Comparison of ENCODE assay signal across 15 cellular contexts in genomic region chr20:2809690-2810089, GRCh38.
A peak's percentile ranks its signal among the peaks of the same experiment; 100 is the strongest.
DNase-seq lines count a peak whose midpoint lies in the region; TF ChIP-seq lines count a peak whose summit lies in the region.
"Had no signal": no experiment of that assay in that cellular context is flagged by ENCODE, and none has a peak within 500 bp of the region (broad histone marks: within the 10 kb centered on the region; RNA-seq: fewer than 3 reads in every experiment).

No MANE protein-coding gene starts in this region.

- peak; percentile 35 for DNase-seq in activated CD8-positive, alpha-beta memory T cell treated with anti-CD3 and anti-CD28 coated beads, Interleukin-2, amount 50 U/mL, for 48 hours
- no peak for DNase-seq in activated CD8-positive, alpha-beta memory T cell treated with anti-CD3 and anti-CD28 coated beads, Interleukin-2, amount 50 U/mL, for 4 hours
- DNase-seq in kidney glomerular epithelial cell (lab: John Stamatoyannopoulos, UW) (peak; percentile 52), nephron progenitor cell (peak; percentile 27), NCI-H226 (no peak), 8988T (no peak), NCI-H2081 treated with DMSO at 0.1 percent for 48 hours (lab: John Stamatoyannopoulos, UW) (no peak), EL (no peak)
- DNase-seq: C1 segment of cervical spinal cord; CD4-positive, alpha-beta memory T cell; DMS153; DND-41; GF-D8; HCEC 1CT had no signal

- H3K27ac Mint-ChIP-seq in nephron progenitor cell = no peak overlapping the region
- H3K27ac Mint-ChIP-seq: B cell; CD4-positive, alpha-beta memory T cell had no signal

- H3K9me3 Mint-ChIP-seq in nephron progenitor cell = peaks cover 60% of the 10 kb centered on the region

- no peak for TF ChIP-seq CTCF in nephron progenitor cell (IDR thresholded peaks at IDR 0.05)

- peaks cover 23% of the 10 kb centered on the region for H3K36me3 Mint-ChIP-seq in nephron progenitor cell (ENCODE audit: low read depth)

- H3K27me3 Mint-ChIP-seq in nephron progenitor cell (ENCODE audit: low read depth, poor library complexity) = peaks cover 45% of the 10 kb centered on the region

- H3K4me3 Mint-ChIP-seq in nephron progenitor cell = no peak overlapping the region
- H3K4me3 Mint-ChIP-seq: B cell; CD4-positive, alpha-beta memory T cell had no signal

- peaks cover 30% of the 10 kb centered on the region for H3K4me1 Mint-ChIP-seq in nephron progenitor cell
- H3K4me1 Mint-ChIP-seq: B cell had no signal

Comparison
In these comparisons a context has a peak if more than half of its experiments do, and no peak if none do; other contexts are left out.
1. DNase-seq: peak in activated CD8-positive, alpha-beta memory T cell treated with anti-CD3 and anti-CD28 coated beads, Interleukin-2, amount 50 U/mL, for 48 hours (single experiment), kidney glomerular epithelial cell (single experiment) and nephron progenitor cell (single experiment); none in activated CD8-positive, alpha-beta memory T cell treated with anti-CD3 and anti-CD28 coated beads, Interleukin-2, amount 50 U/mL, for 4 hours (single experiment), NCI-H226 (single experiment), 8988T (single experiment), NCI-H2081 treated with DMSO at 0.1 percent for 48 hours (single experiment) and EL (single experiment).